ENCODE assay signal across 1 cellular context in the genomic region with DNA sequence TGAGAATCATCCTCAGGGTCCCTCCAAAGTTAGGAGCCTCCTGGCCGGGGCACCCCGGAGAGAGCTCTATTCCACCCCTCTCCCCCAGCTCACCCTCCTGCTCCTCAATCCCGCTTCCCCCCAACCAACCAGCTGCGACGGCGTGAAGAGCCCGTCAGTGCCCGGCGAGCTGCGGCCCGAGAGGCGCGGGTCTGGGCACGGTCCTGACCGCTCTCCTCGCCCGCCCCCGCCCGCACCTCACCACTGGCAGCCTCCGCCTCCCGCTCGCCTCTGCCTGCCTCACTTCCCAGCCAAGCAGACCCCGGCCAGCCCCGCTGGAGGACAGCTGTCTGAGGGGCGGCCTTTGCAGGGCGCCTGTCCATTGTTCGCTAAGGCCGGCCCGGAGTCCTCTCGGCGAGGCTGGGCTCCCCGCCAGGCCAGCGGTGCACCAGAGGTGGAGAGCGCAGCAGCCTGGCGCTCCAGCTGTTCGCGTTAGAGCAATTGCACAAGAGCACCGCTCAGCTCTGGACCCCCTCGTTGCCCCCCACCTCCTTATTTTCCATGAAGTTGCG.
TF ChIP-seq lines count a peak whose summit lies in the region.

No MANE protein-coding gene starts in this region.

TF ChIP-seq in HepG2, 621 proteins besides CTCF, POLR2A, EP300 and RAD21 (continued from another document and continues in another):
- TF ChIP-seq ZNF292 (CRISPR knock-in tag; IDR thresholded peaks at IDR 0.05; ENCODE audit: borderline replicate concordance, low read depth) (peak; percentile 76), CEBPG (CRISPR knock-in tag; IDR thresholded peaks at IDR 0.05) (peak; percentile 69), KMT2A (CRISPR knock-in tag; IDR thresholded peaks at IDR 0.05) (peak; percentile 74), LCORL (IDR thresholded peaks at IDR 0.05) (no peak), LCORL (CRISPR knock-in tag; IDR thresholded peaks at IDR 0.05) (no peak), NONO (IDR thresholded peaks at IDR 0.05) (no peak), NONO (CRISPR knock-in tag; conservative IDR thresholded peaks at IDR 0.05) (0 out of 2 replicates have a peak, but pooled peaks have one; percentile 15), ZNF317 (CRISPR knock-in tag; IDR thresholded peaks at IDR 0.05) (peak; percentile 22; the same call in 1 of the 2 replicates), ZKSCAN8 (CRISPR knock-in tag; IDR thresholded peaks at IDR 0.05; ENCODE audit: borderline replicate concordance) (peak; percentile 21; the same call in 1 of the 2 replicates), GABPA (IDR thresholded peaks at IDR 0.05; ENCODE audit: low read depth, low read length) (no peak), GABPA (CRISPR knock-in tag; IDR thresholded peaks at IDR 0.05; ENCODE audit: low read depth) (no peak), MEIS1 (CRISPR knock-in tag; IDR thresholded peaks at IDR 0.05; ENCODE audit: borderline replicate concordance) (no peak), ZNF543 (CRISPR knock-in tag; IDR thresholded peaks at IDR 0.05) (no peak), DPF2 (CRISPR knock-in tag; IDR thresholded peaks at IDR 0.05; ENCODE audit: borderline replicate concordance, low read depth) (no peak), ZNF337 (CRISPR knock-in tag; IDR thresholded peaks at IDR 0.05; ENCODE audit: borderline replicate concordance, low read depth) (no peak), ZNF234 (CRISPR knock-in tag; conservative IDR thresholded peaks at IDR 0.05) (no peak), CBX2 (IDR thresholded peaks at IDR 0.05; ENCODE audit: low read depth, low read length) (no peak), CBX2 (CRISPR knock-in tag; IDR thresholded peaks at IDR 0.05; ENCODE audit: low read depth) (no peak), ZNF674 (CRISPR knock-in tag; IDR thresholded peaks at IDR 0.05; ENCODE audit: low read depth) (no peak), ZEB1 (IDR thresholded peaks at IDR 0.05; ENCODE audit: insufficient replicate concordance, low read depth) (no peak), SMAD1 (CRISPR knock-in tag; IDR thresholded peaks at IDR 0.05; ENCODE audit: borderline replicate concordance, low read depth) (0 out of 2 replicates have a peak, but pooled peaks have one; percentile 54), TP53 (CRISPR knock-in tag; conservative IDR thresholded peaks at IDR 0.05) (no peak), YEATS2 (CRISPR knock-in tag; IDR thresholded peaks at IDR 0.05; ENCODE audit: borderline replicate concordance) (no peak), FOXO1 (CRISPR knock-in tag; IDR thresholded peaks at IDR 0.05) (no peak), SAFB2 (CRISPR knock-in tag; IDR thresholded peaks at IDR 0.05; ENCODE audit: borderline replicate concordance, low read depth) (no peak; the same call in 1 of the 2 replicates), ZNF501 (CRISPR knock-in tag; IDR thresholded peaks at IDR 0.05) (no peak), TMF1 (CRISPR knock-in tag; IDR thresholded peaks at IDR 0.05; ENCODE audit: low read depth) (no peak), ZSCAN25 (CRISPR knock-in tag; IDR thresholded peaks at IDR 0.05) (no peak), ZNF274 (CRISPR knock-in tag; IDR thresholded peaks at IDR 0.05) (0 out of 2 replicates have a peak, but pooled peaks have one; percentile 33), ZNF746 (CRISPR knock-in tag; IDR thresholded peaks at IDR 0.05) (no peak), ZNF431 (CRISPR knock-in tag; IDR thresholded peaks at IDR 0.05; ENCODE audit: borderline replicate concordance, low read depth) (no peak), ETV6 (CRISPR knock-in tag; conservative IDR thresholded peaks at IDR 0.05) (no peak), TOPORS (CRISPR knock-in tag; IDR thresholded peaks at IDR 0.05) (0 out of 2 replicates have a peak, but pooled peaks have one; percentile 9), KLF15 (CRISPR knock-in tag; IDR thresholded peaks at IDR 0.05; ENCODE audit: borderline replicate concordance) (no peak), SRSF4 (IDR thresholded peaks at IDR 0.05; ENCODE audit: low read depth, low read length, poor library complexity, severe bottlenecking) (no peak)
- TF ChIP-seq, protein P1, sequence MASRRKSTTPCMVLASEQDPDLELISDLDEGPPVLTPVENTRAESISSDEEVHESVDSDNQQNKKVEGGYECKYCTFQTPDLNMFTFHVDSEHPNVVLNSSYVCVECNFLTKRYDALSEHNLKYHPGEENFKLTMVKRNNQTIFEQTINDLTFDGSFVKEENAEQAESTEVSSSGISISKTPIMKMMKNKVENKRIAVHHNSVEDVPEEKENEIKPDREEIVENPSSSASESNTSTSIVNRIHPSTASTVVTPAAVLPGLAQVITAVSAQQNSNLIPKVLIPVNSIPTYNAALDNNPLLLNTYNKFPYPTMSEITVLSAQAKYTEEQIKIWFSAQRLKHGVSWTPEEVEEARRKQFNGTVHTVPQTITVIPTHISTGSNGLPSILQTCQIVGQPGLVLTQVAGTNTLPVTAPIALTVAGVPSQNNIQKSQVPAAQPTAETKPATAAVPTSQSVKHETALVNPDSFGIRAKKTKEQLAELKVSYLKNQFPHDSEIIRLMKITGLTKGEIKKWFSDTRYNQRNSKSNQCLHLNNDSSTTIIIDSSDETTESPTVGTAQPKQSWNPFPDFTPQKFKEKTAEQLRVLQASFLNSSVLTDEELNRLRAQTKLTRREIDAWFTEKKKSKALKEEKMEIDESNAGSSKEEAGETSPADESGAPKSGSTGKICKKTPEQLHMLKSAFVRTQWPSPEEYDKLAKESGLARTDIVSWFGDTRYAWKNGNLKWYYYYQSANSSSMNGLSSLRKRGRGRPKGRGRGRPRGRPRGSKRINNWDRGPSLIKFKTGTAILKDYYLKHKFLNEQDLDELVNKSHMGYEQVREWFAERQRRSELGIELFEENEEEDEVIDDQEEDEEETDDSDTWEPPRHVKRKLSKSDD (CRISPR knock-in tag; IDR thresholded peaks at IDR 0.05; ENCODE audit: low read depth), result 0 out of 2 replicates have a peak, but pooled peaks have one; percentile 30
- TF ChIP-seq, protein P2, sequence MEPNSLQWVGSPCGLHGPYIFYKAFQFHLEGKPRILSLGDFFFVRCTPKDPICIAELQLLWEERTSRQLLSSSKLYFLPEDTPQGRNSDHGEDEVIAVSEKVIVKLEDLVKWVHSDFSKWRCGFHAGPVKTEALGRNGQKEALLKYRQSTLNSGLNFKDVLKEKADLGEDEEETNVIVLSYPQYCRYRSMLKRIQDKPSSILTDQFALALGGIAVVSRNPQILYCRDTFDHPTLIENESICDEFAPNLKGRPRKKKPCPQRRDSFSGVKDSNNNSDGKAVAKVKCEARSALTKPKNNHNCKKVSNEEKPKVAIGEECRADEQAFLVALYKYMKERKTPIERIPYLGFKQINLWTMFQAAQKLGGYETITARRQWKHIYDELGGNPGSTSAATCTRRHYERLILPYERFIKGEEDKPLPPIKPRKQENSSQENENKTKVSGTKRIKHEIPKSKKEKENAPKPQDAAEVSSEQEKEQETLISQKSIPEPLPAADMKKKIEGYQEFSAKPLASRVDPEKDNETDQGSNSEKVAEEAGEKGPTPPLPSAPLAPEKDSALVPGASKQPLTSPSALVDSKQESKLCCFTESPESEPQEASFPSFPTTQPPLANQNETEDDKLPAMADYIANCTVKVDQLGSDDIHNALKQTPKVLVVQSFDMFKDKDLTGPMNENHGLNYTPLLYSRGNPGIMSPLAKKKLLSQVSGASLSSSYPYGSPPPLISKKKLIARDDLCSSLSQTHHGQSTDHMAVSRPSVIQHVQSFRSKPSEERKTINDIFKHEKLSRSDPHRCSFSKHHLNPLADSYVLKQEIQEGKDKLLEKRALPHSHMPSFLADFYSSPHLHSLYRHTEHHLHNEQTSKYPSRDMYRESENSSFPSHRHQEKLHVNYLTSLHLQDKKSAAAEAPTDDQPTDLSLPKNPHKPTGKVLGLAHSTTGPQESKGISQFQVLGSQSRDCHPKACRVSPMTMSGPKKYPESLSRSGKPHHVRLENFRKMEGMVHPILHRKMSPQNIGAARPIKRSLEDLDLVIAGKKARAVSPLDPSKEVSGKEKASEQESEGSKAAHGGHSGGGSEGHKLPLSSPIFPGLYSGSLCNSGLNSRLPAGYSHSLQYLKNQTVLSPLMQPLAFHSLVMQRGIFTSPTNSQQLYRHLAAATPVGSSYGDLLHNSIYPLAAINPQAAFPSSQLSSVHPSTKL (CRISPR knock-in tag; IDR thresholded peaks at IDR 0.05), result peak; percentile 41
- TF ChIP-seq, protein P3, sequence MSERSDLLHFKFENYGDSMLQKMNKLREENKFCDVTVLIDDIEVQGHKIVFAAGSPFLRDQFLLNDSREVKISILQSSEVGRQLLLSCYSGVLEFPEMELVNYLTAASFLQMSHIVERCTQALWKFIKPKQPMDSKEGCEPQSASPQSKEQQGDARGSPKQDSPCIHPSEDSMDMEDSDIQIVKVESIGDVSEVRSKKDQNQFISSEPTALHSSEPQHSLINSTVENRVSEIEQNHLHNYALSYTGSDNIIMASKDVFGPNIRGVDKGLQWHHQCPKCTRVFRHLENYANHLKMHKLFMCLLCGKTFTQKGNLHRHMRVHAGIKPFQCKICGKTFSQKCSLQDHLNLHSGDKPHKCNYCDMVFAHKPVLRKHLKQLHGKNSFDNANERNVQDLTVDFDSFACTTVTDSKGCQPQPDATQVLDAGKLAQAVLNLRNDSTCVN (CRISPR knock-in tag; IDR thresholded peaks at IDR 0.05; ENCODE audit: borderline replicate concordance), result no peak
- TF ChIP-seq, protein P4, sequence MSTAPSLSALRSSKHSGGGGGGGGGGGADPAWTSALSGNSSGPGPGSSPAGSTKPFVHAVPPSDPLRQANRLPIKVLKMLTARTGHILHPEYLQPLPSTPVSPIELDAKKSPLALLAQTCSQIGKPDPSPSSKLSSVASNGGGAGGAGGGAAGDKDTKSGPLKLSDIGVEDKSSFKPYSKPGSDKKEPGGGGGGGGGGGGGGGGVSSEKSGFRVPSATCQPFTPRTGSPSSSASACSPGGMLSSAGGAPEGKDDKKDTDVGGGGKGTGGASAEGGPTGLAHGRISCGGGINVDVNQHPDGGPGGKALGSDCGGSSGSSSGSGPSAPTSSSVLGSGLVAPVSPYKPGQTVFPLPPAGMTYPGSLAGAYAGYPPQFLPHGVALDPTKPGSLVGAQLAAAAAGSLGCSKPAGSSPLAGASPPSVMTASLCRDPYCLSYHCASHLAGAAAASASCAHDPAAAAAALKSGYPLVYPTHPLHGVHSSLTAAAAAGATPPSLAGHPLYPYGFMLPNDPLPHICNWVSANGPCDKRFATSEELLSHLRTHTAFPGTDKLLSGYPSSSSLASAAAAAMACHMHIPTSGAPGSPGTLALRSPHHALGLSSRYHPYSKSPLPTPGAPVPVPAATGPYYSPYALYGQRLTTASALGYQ (CRISPR knock-in tag; IDR thresholded peaks at IDR 0.05), result no peak
- TF ChIP-seq, protein P5, sequence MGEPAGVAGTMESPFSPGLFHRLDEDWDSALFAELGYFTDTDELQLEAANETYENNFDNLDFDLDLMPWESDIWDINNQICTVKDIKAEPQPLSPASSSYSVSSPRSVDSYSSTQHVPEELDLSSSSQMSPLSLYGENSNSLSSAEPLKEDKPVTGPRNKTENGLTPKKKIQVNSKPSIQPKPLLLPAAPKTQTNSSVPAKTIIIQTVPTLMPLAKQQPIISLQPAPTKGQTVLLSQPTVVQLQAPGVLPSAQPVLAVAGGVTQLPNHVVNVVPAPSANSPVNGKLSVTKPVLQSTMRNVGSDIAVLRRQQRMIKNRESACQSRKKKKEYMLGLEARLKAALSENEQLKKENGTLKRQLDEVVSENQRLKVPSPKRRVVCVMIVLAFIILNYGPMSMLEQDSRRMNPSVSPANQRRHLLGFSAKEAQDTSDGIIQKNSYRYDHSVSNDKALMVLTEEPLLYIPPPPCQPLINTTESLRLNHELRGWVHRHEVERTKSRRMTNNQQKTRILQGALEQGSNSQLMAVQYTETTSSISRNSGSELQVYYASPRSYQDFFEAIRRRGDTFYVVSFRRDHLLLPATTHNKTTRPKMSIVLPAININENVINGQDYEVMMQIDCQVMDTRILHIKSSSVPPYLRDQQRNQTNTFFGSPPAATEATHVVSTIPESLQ (CRISPR knock-in tag; conservative IDR thresholded peaks at IDR 0.05), result no peak
- TF ChIP-seq, protein P6, sequence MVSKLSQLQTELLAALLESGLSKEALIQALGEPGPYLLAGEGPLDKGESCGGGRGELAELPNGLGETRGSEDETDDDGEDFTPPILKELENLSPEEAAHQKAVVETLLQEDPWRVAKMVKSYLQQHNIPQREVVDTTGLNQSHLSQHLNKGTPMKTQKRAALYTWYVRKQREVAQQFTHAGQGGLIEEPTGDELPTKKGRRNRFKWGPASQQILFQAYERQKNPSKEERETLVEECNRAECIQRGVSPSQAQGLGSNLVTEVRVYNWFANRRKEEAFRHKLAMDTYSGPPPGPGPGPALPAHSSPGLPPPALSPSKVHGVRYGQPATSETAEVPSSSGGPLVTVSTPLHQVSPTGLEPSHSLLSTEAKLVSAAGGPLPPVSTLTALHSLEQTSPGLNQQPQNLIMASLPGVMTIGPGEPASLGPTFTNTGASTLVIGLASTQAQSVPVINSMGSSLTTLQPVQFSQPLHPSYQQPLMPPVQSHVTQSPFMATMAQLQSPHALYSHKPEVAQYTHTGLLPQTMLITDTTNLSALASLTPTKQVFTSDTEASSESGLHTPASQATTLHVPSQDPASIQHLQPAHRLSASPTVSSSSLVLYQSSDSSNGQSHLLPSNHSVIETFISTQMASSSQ (IDR thresholded peaks at IDR 0.05; ENCODE audit: low read depth), result no peak
- TF ChIP-seq, protein P6 (CRISPR knock-in tag; IDR thresholded peaks at IDR 0.05; ENCODE audit: borderline replicate concordance), result no peak
- TF ChIP-seq, protein P7, sequence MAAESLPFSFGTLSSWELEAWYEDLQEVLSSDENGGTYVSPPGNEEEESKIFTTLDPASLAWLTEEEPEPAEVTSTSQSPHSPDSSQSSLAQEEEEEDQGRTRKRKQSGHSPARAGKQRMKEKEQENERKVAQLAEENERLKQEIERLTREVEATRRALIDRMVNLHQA (CRISPR knock-in tag; IDR thresholded peaks at IDR 0.05), result no peak
- TF ChIP-seq, protein P8, sequence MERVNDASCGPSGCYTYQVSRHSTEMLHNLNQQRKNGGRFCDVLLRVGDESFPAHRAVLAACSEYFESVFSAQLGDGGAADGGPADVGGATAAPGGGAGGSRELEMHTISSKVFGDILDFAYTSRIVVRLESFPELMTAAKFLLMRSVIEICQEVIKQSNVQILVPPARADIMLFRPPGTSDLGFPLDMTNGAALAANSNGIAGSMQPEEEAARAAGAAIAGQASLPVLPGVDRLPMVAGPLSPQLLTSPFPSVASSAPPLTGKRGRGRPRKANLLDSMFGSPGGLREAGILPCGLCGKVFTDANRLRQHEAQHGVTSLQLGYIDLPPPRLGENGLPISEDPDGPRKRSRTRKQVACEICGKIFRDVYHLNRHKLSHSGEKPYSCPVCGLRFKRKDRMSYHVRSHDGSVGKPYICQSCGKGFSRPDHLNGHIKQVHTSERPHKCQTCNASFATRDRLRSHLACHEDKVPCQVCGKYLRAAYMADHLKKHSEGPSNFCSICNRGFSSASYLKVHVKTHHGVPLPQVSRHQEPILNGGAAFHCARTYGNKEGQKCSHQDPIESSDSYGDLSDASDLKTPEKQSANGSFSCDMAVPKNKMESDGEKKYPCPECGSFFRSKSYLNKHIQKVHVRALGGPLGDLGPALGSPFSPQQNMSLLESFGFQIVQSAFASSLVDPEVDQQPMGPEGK (CRISPR knock-in tag; IDR thresholded peaks at IDR 0.05), result peak; percentile 80
